Comparison of ENCODE assay signal across 17 cellular contexts in the genomic region with DNA sequence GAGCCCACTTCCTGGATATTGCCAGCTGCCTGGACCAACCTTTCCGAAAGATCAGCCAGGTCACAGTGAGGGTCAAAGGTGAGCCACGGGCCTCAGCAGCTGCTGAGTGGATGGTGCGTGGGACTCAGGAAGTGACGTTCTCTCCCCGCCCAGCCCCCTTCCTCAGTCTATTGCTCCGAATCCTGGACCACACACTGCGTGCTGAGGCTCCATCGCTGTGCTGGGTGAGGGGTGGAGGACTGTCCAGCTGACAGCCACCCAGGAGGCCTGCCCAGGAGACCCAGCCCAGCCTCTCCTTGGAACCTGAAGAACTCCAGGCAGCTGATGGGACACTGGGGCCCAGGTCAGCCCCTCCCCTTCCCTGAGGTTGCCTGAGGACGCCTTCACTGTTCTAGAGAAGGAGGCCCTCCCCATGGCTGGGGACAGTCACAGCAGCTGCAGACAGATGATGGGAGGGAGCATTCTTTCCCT.
DNase-seq lines count a peak whose midpoint lies in the region; ATAC-seq and TF ChIP-seq lines count a peak whose summit lies in the region.
"Had no signal": no experiment of that assay in that cellular context is flagged by ENCODE, and none has a peak within 500 bp of the region (broad histone marks: within the 10 kb centered on the region; RNA-seq: fewer than 3 reads in every experiment).

No MANE protein-coding gene starts in this region.

- peak overlapping the region; percentile 36 for H3K27ac Mint-ChIP-seq in osteocyte (ENCODE audit: unreplicated experiment)
- no peak overlapping the region for H3K27ac Mint-ChIP-seq in activated T-cell treated with anti-CD3 and anti-CD28 coated beads, Interleukin-2, amount 50 U/mL, for 72 hours
- H3K27ac Mint-ChIP-seq: activated B cell treated with CpG ODN at 0.5 μM for 24 hours; activated naive CD4-positive, alpha-beta T cell treated with anti-CD3 and anti-CD28 coated beads for 36 hours; endodermal cell had no signal

- TF ChIP-seq POLR2A in transverse colon (IDR thresholded peaks at IDR 0.05) = no peak

- WGBS in transverse colon (ENCODE audit: low coverage in 1 of 2), 2 donors = 71% methylated on average over 9 of the region's 9 CpGs; no CpG with 5 or more reads in 1 of the 2 donors

- no peaks in the 10 kb centered on the region for H3K36me3 Mint-ChIP-seq in osteocyte (ENCODE audit: unreplicated experiment)
- H3K36me3 Mint-ChIP-seq in activated T-cell treated with anti-CD3 and anti-CD28 coated beads, Interleukin-2, amount 50 U/mL, for 72 hours (ENCODE audit: insufficient read depth in 2 of 2) = peaks cover 0 to 1% of the 10 kb centered on the region in 2 donors
- no peaks in the 10 kb centered on the region for H3K36me3 Mint-ChIP-seq in activated T-cell treated with anti-CD3 and anti-CD28 coated beads, Interleukin-2, amount 50 U/mL, for 4 hours (ENCODE audit: insufficient read depth)

- H3K27me3 ChIP-seq in right atrium auricular region (no peaks in the 10 kb centered on the region), transverse colon (no peaks in the 10 kb centered on the region)
- H3K27me3 ChIP-seq: BLaER1, vagina had no signal

- no peak for TF ChIP-seq EP300 in transverse colon (IDR thresholded peaks at IDR 0.05; ENCODE audit: low read depth)

- TF ChIP-seq CTCF in choroid plexus epithelial cell (conservative IDR thresholded peaks at IDR 0.05; ENCODE audit: low read depth, low read length) (no peak), right atrium auricular region (IDR thresholded peaks at IDR 0.05) (no peak), osteocyte (IDR thresholded peaks at IDR 0.05) (no peak), transverse colon (IDR thresholded peaks at IDR 0.05) (no peak)

- H3K4me3 ChIP-seq in choroid plexus epithelial cell (ENCODE audit: low read depth, low read length) (no peak overlapping the region), right atrium auricular region (no peak overlapping the region), transverse colon (no peak overlapping the region)
- H3K4me3 ChIP-seq: BLaER1, prostate gland, vagina had no signal

- peaks cover 11% of the 10 kb centered on the region for H3K4me1 Mint-ChIP-seq in osteocyte (ENCODE audit: unreplicated experiment)
- H3K4me1 Mint-ChIP-seq in activated T-cell treated with anti-CD3 and anti-CD28 coated beads, Interleukin-2, amount 50 U/mL, for 72 hours (ENCODE audit: low read depth) = no peaks in the 10 kb centered on the region
- no peaks in the 10 kb centered on the region for H3K4me1 Mint-ChIP-seq in activated T-cell treated with anti-CD3 and anti-CD28 coated beads, Interleukin-2, amount 50 U/mL, for 4 hours (ENCODE audit: low read depth)
- H3K4me1 Mint-ChIP-seq: activated B cell treated with CpG ODN at 0.5 μM for 24 hours had no signal

- DNase-seq in choroid plexus epithelial cell (ENCODE audit: low read depth) (peak; percentile 69), right atrium auricular region (ENCODE audit: low spot score) (no peak), osteocyte (ENCODE audit: extremely low spot score, unreplicated experiment) (no peak), transverse colon (no peak)
- no peak for DNase-seq in activated T-cell treated with anti-CD3 and anti-CD28 coated beads, Interleukin-2, amount 50 U/mL, for 72 hours
- no peak for DNase-seq in activated T-cell treated with anti-CD3 and anti-CD28 coated beads, Interleukin-2, amount 50 U/mL, for 4 hours
- DNase-seq: activated B cell treated with CpG ODN at 0.5 μM for 24 hours; activated naive CD4-positive, alpha-beta T cell treated with anti-CD3 and anti-CD28 coated beads for 36 hours; endodermal cell; GOT3; NCI-H2107; stimulated activated CD4-positive, alpha-beta T cell treated with anti-CD3 and anti-CD28 coated beads, Interleukin-2, amount 100 ng/mL, for 24 hours; T-helper 1 cell had no signal

- intact Hi-C loops in transverse colon (cut with DNase I; ENCODE audit: low total_unique reads) = no loop called here

- in situ Hi-C loops in transverse colon (cut with MboI; ENCODE audit: low pct_ligation_motif_present in 1 of 4, low pct_unique_long_range_greater_than_20kb in 1 of 4, low sequenced_read_pairs in 3 of 4) = no loop called here

- no peak for ATAC-seq in GM19351 (IDR thresholded peaks at IDR 0.05; ENCODE audit: unreplicated experiment)
- no peak for ATAC-seq in activated T-cell treated with anti-CD3 and anti-CD28 coated beads, Interleukin-2, amount 50 U/mL, for 72 hours (replicated peaks in 1 of 2)
- no peak for ATAC-seq in activated T-cell treated with anti-CD3 and anti-CD28 coated beads, Interleukin-2, amount 50 U/mL, for 4 hours

- peak overlapping the region; percentile 51 to 63 for H3K27ac ChIP-seq in right atrium auricular region
- peak overlapping the region in 3 of 4 donors; percentile 30 to 60 (median 44) for H3K27ac ChIP-seq in transverse colon
- H3K27ac ChIP-seq: BLaER1, prostate gland, vagina had no signal

- H3K36me3 ChIP-seq in right atrium auricular region (no peaks in the 10 kb centered on the region), transverse colon (no peaks in the 10 kb centered on the region)
- H3K36me3 ChIP-seq: BLaER1, prostate gland, vagina had no signal

- no peak overlapping the region for H3K4me3 Mint-ChIP-seq in osteocyte (ENCODE audit: unreplicated experiment)
- H3K4me3 Mint-ChIP-seq in activated T-cell treated with anti-CD3 and anti-CD28 coated beads, Interleukin-2, amount 50 U/mL, for 72 hours = no peak overlapping the region
- H3K4me3 Mint-ChIP-seq in activated T-cell treated with anti-CD3 and anti-CD28 coated beads, Interleukin-2, amount 50 U/mL, for 4 hours = no peak overlapping the region
- H3K4me3 Mint-ChIP-seq: activated B cell treated with CpG ODN at 0.5 μM for 24 hours; activated naive CD4-positive, alpha-beta T cell treated with anti-CD3 and anti-CD28 coated beads for 36 hours; endodermal cell had no signal

- peaks cover 0 to 19% of the 10 kb centered on the region in 2 donors for H3K4me1 ChIP-seq in right atrium auricular region
- no peaks in the 10 kb centered on the region for H3K4me1 ChIP-seq in transverse colon
- H3K4me1 ChIP-seq: BLaER1, prostate gland, vagina had no signal

- peaks cover 17% of the 10 kb centered on the region for H3K27me3 Mint-ChIP-seq in osteocyte (ENCODE audit: unreplicated experiment)
- no peaks in the 10 kb centered on the region for H3K27me3 Mint-ChIP-seq in activated T-cell treated with anti-CD3 and anti-CD28 coated beads, Interleukin-2, amount 50 U/mL, for 72 hours (ENCODE audit: low read depth)
- H3K27me3 Mint-ChIP-seq in activated T-cell treated with anti-CD3 and anti-CD28 coated beads, Interleukin-2, amount 50 U/mL, for 4 hours (ENCODE audit: low read depth) = peaks cover 11% of the 10 kb centered on the region

- H3K9me3 ChIP-seq in right atrium auricular region = peaks cover 0 to 14% of the 10 kb centered on the region in 2 donors
- H3K9me3 ChIP-seq in transverse colon = peaks cover 0 to 6% of the 10 kb centered on the region in 2 donors
- H3K9me3 ChIP-seq: prostate gland, vagina had no signal

- peaks cover 6% of the 10 kb centered on the region for H3K9me3 Mint-ChIP-seq in osteocyte (ENCODE audit: unreplicated experiment)
- H3K9me3 Mint-ChIP-seq in activated T-cell treated with anti-CD3 and anti-CD28 coated beads, Interleukin-2, amount 50 U/mL, for 72 hours = peaks cover 0 to 2% of the 10 kb centered on the region in 2 donors
- H3K9me3 Mint-ChIP-seq in activated T-cell treated with anti-CD3 and anti-CD28 coated beads, Interleukin-2, amount 50 U/mL, for 4 hours = peaks cover 3% of the 10 kb centered on the region
- H3K9me3 Mint-ChIP-seq: activated B cell treated with CpG ODN at 0.5 μM for 24 hours had no signal
